11 cellular contexts compared by ENCODE assay signal in genomic region chr22:49824936-49825335, GRCh38. TPM values are rescaled to one million over a fixed set of nuclear protein-coding genes. Genes with fewer than 3 reads are reported as not detected.
A peak's percentile ranks its signal among the peaks of the same experiment; 100 is the strongest.
DNase-seq lines count a peak whose midpoint lies in the region; ATAC-seq and TF ChIP-seq lines count a peak whose summit lies in the region.
"Had no signal": no experiment of that assay in that cellular context is flagged by ENCODE, and none has a peak within 500 bp of the region (broad histone marks: within the 10 kb centered on the region; RNA-seq: fewer than 3 reads in every experiment).

No MANE protein-coding gene starts in this region.

- peaks cover 55% of the 10 kb centered on the region for H3K36me3 Mint-ChIP-seq in CD8-positive, alpha-beta T cell
- peaks cover 11% of the 10 kb centered on the region for H3K36me3 Mint-ChIP-seq in neural crest cell (ENCODE audit: low read depth)

- intact Hi-C loops in CD8-positive, alpha-beta T cell (cut with DNase I, micrococcal nuclease) = loop anchor here (5.0 kb wide), 2 partner anchors 38 to 42 kb away; no protein-coding TSS in a partner anchor
- intact Hi-C loops in colonic mucosa (cut with DNase I) = no loop called here

- H3K36me3 ChIP-seq in CD8-positive, alpha-beta T cell (ENCODE audit: insufficient read depth, low read length) = peaks cover 18% of the 10 kb centered on the region
- peaks cover 61% of the 10 kb centered on the region for H3K36me3 ChIP-seq in MG63
- H3K36me3 ChIP-seq in colonic mucosa = peaks cover 14% of the 10 kb centered on the region

- no peak overlapping the region for H3K4me3 ChIP-seq in CD8-positive, alpha-beta T cell (ENCODE audit: low read depth, low read length)
- H3K4me3 ChIP-seq in MG63 = peak overlapping the region; percentile 84; the same call in 1 of the 2 replicates
- no peak overlapping the region for H3K4me3 ChIP-seq in colonic mucosa

- peaks cover 42% of the 10 kb centered on the region for H3K4me1 ChIP-seq in CD8-positive, alpha-beta T cell (ENCODE audit: insufficient read depth, low read length)
- H3K4me1 ChIP-seq in colonic mucosa = peaks cover 12% of the 10 kb centered on the region

- H3K27ac Mint-ChIP-seq in CD8-positive, alpha-beta T cell = peak overlapping the region; percentile 52
- no peak overlapping the region for H3K27ac Mint-ChIP-seq in neural crest cell (ENCODE audit: unreplicated experiment)

- no peak overlapping the region for H3K27ac ChIP-seq in CD8-positive, alpha-beta T cell (ENCODE audit: low read depth, low read length)
- no peak overlapping the region for H3K27ac ChIP-seq in colonic mucosa
- H3K27ac ChIP-seq: ascending aorta had no signal

- no peaks in the 10 kb centered on the region for H3K27me3 Mint-ChIP-seq in CD8-positive, alpha-beta T cell (ENCODE audit: low read depth)
- peaks cover 3% of the 10 kb centered on the region for H3K27me3 Mint-ChIP-seq in neural crest cell (ENCODE audit: low read depth)

- no peak for ATAC-seq in CD8-positive, alpha-beta T cell
- ATAC-seq in omental fat pad (ENCODE audit: low FRiP score) = no peak
- no peak for ATAC-seq in GM19023 (IDR thresholded peaks at IDR 0.05; ENCODE audit: unreplicated experiment)

- no peaks in the 10 kb centered on the region for H3K9me3 ChIP-seq in CD8-positive, alpha-beta T cell (ENCODE audit: low read length)
- no peaks in the 10 kb centered on the region for H3K9me3 ChIP-seq in MG63
- H3K9me3 ChIP-seq in colonic mucosa = no peaks in the 10 kb centered on the region
- H3K9me3 ChIP-seq: ascending aorta had no signal

- CTCF ChIA-PET in CD8-positive, alpha-beta T cell (lab: Charles Lee) = no interaction called here

- POLR2A ChIA-PET in CD8-positive, alpha-beta T cell (lab: Charles Lee) = interaction anchor here (1.4 to 2.8 kb wide), 3 partner anchors 14 to 58 kb away, joined by 3 to 13 read pairs (median 9); no protein-coding TSS in a partner anchor

- DNase-seq in CD8-positive, alpha-beta T cell = no peak
- DNase-seq in MG63 (no peak), colonic mucosa (no peak), neural crest cell (ENCODE audit: low read depth, low spot score) (no peak), omental fat pad (ENCODE audit: low spot score) (no peak), DMS 273 (lab: John Stamatoyannopoulos, UW; ENCODE audit: unreplicated experiment) (no peak)
- no peak for DNase-seq in activated effector memory CD4-positive, alpha-beta T cell treated with Interleukin-2 at 50 U/mL for 16 hours
- DNase-seq: heart left ventricle, NCI-H748 treated with DMSO at 0.1 percent for 48 hours had no signal

- H3K9me3 Mint-ChIP-seq in CD8-positive, alpha-beta T cell = no peaks in the 10 kb centered on the region
- peaks cover 3% of the 10 kb centered on the region for H3K9me3 Mint-ChIP-seq in neural crest cell

- H3K9ac ChIP-seq in colonic mucosa (ENCODE audit: low read depth in 2 of 2, low read length in 2 of 2) = peak overlapping the region; percentile 12 to 85

- H3K4me3 Mint-ChIP-seq in CD8-positive, alpha-beta T cell = peak overlapping the region; percentile 96
- H3K4me3 Mint-ChIP-seq in neural crest cell = peak overlapping the region; percentile 91

- peaks cover 59% of the 10 kb centered on the region for H3K4me1 Mint-ChIP-seq in CD8-positive, alpha-beta T cell (ENCODE audit: low read depth)
- H3K4me1 Mint-ChIP-seq in neural crest cell = peaks cover 29% of the 10 kb centered on the region

- TF ChIP-seq CTCF in CD8-positive, alpha-beta T cell (IDR thresholded peaks at IDR 0.05) = no peak
- TF ChIP-seq CTCF in colonic mucosa (IDR thresholded peaks at IDR 0.05) (no peak), neural crest cell (conservative IDR thresholded peaks at IDR 0.05) (no peak), omental fat pad (IDR thresholded peaks at IDR 0.05) (no peak)

- no peaks in the 10 kb centered on the region for H3K27me3 ChIP-seq in CD8-positive, alpha-beta T cell (ENCODE audit: insufficient read depth, low read length)
- H3K27me3 ChIP-seq in MG63 (no peaks in the 10 kb centered on the region), colonic mucosa (no peaks in the 10 kb centered on the region)
- H3K27me3 ChIP-seq: ascending aorta, heart left ventricle had no signal

RNA-seq across cellular contexts. Expression of gene BRD1, which starts 2.7 kb away (rescaled TPM):
- 100 to 1,000 TPM; 159 to 167 TPM for total RNA-seq in CD8-positive, alpha-beta T cell
- total RNA-seq in MG63 (2014; rRNA removed; shearing (Covaris generic); ENCODE audit: low replicate concordance) = 17.3 and 18.0 TPM in 2 replicates
- total RNA-seq in colonic mucosa = 10 to 100 TPM; 32.7 to 37.7 TPM
- 55.5 and 59.1 TPM in 2 replicates for total RNA-seq in neural crest cell
- 10 to 100 TPM; 21.0 to 57.3 (median 33.8) TPM for total RNA-seq in omental fat pad

RNA-seq across cellular contexts. Expression of gene ZBED4, which starts 28.7 kb away (rescaled TPM):
- 10 to 100 TPM; 16.2 to 16.6 TPM for total RNA-seq in CD8-positive, alpha-beta T cell
- total RNA-seq in MG63 (2014; rRNA removed; shearing (Covaris generic); ENCODE audit: low replicate concordance) = 5.8 and 9.4 TPM in 2 replicates
- total RNA-seq in colonic mucosa = 10 to 100 TPM; 16.2 to 19.9 TPM
- 43.8 and 44.5 TPM in 2 replicates for total RNA-seq in neural crest cell
- total RNA-seq in omental fat pad = 10 to 100 TPM; 10.0 to 21.6 (median 11.4) TPM
